8 cellular contexts compared by ENCODE assay signal in the genomic region with DNA sequence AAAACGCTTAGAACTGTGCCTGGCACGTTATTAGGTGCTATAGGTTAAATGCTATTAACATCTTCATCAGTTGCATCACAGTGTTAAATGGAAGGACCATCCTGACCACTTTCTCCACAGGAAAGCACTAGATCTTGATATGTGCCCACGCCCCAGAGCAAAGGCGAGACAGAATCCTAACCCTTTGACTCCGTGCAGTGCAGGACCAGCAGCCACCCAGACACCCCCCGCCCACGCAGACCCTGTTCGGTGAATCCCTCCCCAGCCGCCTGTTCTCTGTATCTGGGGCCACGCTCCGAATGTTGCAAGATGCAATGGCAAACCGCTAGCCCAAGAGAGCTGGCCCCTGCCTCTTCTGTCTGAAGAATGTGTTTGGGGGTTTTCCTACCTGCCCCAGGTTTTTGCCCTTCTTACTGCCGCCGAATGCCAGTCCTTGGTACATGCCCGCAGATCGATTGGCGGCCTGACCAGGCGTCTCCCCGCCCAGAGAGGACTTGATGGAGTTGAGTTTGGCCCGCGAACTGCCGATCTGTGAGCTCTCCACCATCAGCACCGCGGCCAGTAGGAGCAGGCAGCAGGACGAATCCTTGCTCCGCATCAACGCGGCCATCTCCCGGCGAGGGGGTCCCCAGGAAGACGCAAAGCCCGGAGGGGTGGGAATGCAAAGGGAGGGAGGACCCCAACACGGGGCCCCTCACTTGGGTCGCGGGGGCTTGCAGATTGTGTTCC. TPM values are rescaled to one million over a fixed set of nuclear protein-coding genes. Genes with fewer than 3 reads are reported as not detected.
DNase-seq lines count a peak whose midpoint lies in the region; ATAC-seq and TF ChIP-seq lines count a peak whose summit lies in the region.

No MANE protein-coding gene starts in this region.

- DNase-seq in GM03348 (ENCODE audit: low spot score) (peak; percentile 60), UCSD-AML1 (lab: John Stamatoyannopoulos, UW; ENCODE audit: unreplicated experiment) (peak; percentile 13), head of caudate nucleus (peak in 39 of 42 donors; percentile 3 to 63 (median 20)), prostate gland (ENCODE audit: low spot score) (no peak), KG1 (lab: John Stamatoyannopoulos, UW) (no peak), mucosa of gallbladder (ENCODE audit: low spot score) (no peak)
- DNase-seq in stimulated activated naive CD4-positive, alpha-beta T cell (lab: John Stamatoyannopoulos, UW) = no peak

- no peak overlapping the region for H3K27ac ChIP-seq in prostate gland

- peaks cover 5% of the 10 kb centered on the region for H3K27me3 ChIP-seq in prostate gland (replicated peaks; ENCODE audit: insufficient read depth)

- TF ChIP-seq CTCF in prostate gland (IDR thresholded peaks at IDR 0.05) = no peak

- ATAC-seq in HG03159 (IDR thresholded peaks at IDR 0.05; ENCODE audit: unreplicated experiment) = no peak

- peak overlapping the region; percentile 14 to 26 for H3K4me3 ChIP-seq in prostate gland

- H3K4me1 ChIP-seq in prostate gland (replicated peaks) = no peaks in the 10 kb centered on the region

- no peaks in the 10 kb centered on the region for H3K36me3 ChIP-seq in prostate gland

- 4% methylated on average over 35 of the region's 35 CpGs for WGBS in prostate gland

- intact Hi-C loops in head of caudate nucleus (cut with DNase I) = loop anchor here (10.0 kb wide), 1 partner anchor 630 kb away; no protein-coding TSS in a partner anchor
- intact Hi-C loops in prostate gland (cut with DNase I) = loop anchor here (10.0 kb wide), 1 partner anchor 150 kb away; no protein-coding TSS in a partner anchor

- no peaks in the 10 kb centered on the region for H3K9me3 ChIP-seq in prostate gland

- TF ChIP-seq POLR2A in prostate gland (IDR thresholded peaks at IDR 0.05) = no peak

RNA-seq across cellular contexts. Expression of a gene that starts 1.0 kb away (rescaled TPM):
- total RNA-seq in prostate gland (under 1 TPM; 0.17 to 0.73 TPM), mucosa of gallbladder (1.2 TPM)

Comparison
In these comparisons a context has a peak if more than half of its experiments do, and no peak if none do; other contexts are left out.
1. DNase-seq: peak in GM03348 (single experiment), UCSD-AML1 (single experiment) and head of caudate nucleus (39 of 42); none in prostate gland (single experiment), KG1 (single experiment), mucosa of gallbladder (single experiment) and stimulated activated naive CD4-positive, alpha-beta T cell (0 of 6).